ENCODE assay signal across 29 cellular contexts in the genomic region with DNA sequence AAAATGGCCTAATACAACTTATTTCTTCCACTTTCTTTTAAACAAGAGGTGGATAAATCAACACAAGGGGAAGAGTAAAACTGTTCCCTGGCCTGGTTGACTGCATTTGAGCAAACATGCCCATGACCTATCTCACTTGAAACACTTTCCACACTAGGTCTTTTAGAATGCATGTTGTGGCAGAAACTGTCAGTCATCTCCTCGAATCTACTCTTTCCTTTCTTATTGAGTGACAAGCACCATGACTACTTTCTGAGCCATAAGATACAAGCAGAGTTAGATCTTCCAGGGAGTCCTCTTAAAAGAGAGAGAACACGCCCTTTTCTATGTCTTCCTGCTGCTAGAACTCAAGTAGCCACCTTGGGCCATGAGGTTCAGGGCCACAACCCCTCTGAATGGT.
"Had no signal": no experiment of that assay in that cellular context is flagged by ENCODE, and none has a peak within 500 bp of the region (broad histone marks: within the 10 kb centered on the region; RNA-seq: fewer than 3 reads in every experiment).

No MANE protein-coding gene starts in this region.

- FAIRE-seq: urothelium cell line had no signal

- H3K9me3 Mint-ChIP-seq: stimulated activated effector memory CD8-positive, alpha-beta T cell treated with anti-CD3 and anti-CD28 coated beads, Interleukin-12 subunit alpha, Interleukin-12 subunit beta, amount 100 ng/mL, for 72 hours; stimulated activated naive B cell treated with anti-CD40 and anti-IgM and Interleukin-4, amounts not matched to agents 10 μg/mL and 1 μg/mL and 100 μg/mL, for 72 hours; stimulated activated naive CD8-positive, alpha-beta T cell treated with anti-CD3 and anti-CD28 coated beads, Interleukin-15, amount 100 ng/mL, for 72 hours; stimulated activated naive CD8-positive, alpha-beta T cell treated with anti-CD3 and anti-CD28 coated beads, Interleukin-15, Interleukin-2, amounts not matched to agents 100 ng/mL and 50 ng/mL, for 24 hours; type B pancreatic cell had no signal

- H3K4me1 Mint-ChIP-seq: stimulated activated effector memory CD8-positive, alpha-beta T cell treated with anti-CD3 and anti-CD28 coated beads, Interleukin-12 subunit alpha, Interleukin-12 subunit beta, amount 100 ng/mL, for 72 hours; stimulated activated memory B cell treated with anti-CD40 and anti-IgM and Interleukin-4, amounts not matched to agents 10 μg/mL and 1 μg/mL and 100 μg/mL, for 72 hours; stimulated activated naive B cell treated with anti-CD40 and anti-IgM and Interleukin-4, amounts not matched to agents 10 μg/mL and 1 μg/mL and 100 μg/mL, for 72 hours; stimulated activated naive CD8-positive, alpha-beta T cell treated with anti-CD3 and anti-CD28 coated beads, Interleukin-15, amount 100 ng/mL, for 72 hours had no signal

- H3K4me1 ChIP-seq: stomach, suprapubic skin, testis, thyroid gland, tibial artery, tibial nerve, transverse colon, upper lobe of left lung, upper lobe of right lung, uterus, vagina had no signal

- H3K4me3 ChIP-seq: stomach, suprapubic skin, testis, thoracic aorta, thyroid gland, tibial artery, tibial nerve, transverse colon, upper lobe of left lung, upper lobe of right lung, uterus, vagina had no signal

- H3K4me3 Mint-ChIP-seq: stimulated activated effector memory CD8-positive, alpha-beta T cell treated with anti-CD3 and anti-CD28 coated beads, Interleukin-12 subunit alpha, Interleukin-12 subunit beta, amount 100 ng/mL, for 72 hours; stimulated activated memory B cell treated with anti-CD40 and anti-IgM and Interleukin-4, amounts not matched to agents 10 μg/mL and 1 μg/mL and 100 μg/mL, for 72 hours; stimulated activated naive B cell treated with anti-CD40 and anti-IgM and Interleukin-4, amounts not matched to agents 10 μg/mL and 1 μg/mL and 100 μg/mL, for 72 hours; stimulated activated naive CD8-positive, alpha-beta T cell treated with anti-CD3 and anti-CD28 coated beads, Interleukin-15, amount 100 ng/mL, for 72 hours; stimulated activated naive CD8-positive, alpha-beta T cell treated with anti-CD3 and anti-CD28 coated beads, Interleukin-15, Interleukin-2, amounts not matched to agents 100 ng/mL and 50 ng/mL, for 24 hours; type B pancreatic cell had no signal

- H3K27ac ChIP-seq: stomach, suprapubic skin, testis, thoracic aorta, thyroid gland, tibial artery, tibial nerve, transverse colon, upper lobe of left lung, upper lobe of right lung, uterus, vagina had no signal

- H3K27ac Mint-ChIP-seq: stimulated activated effector memory CD8-positive, alpha-beta T cell treated with anti-CD3 and anti-CD28 coated beads, Interleukin-12 subunit alpha, Interleukin-12 subunit beta, amount 100 ng/mL, for 72 hours; stimulated activated memory B cell treated with anti-CD40 and anti-IgM and Interleukin-4, amounts not matched to agents 10 μg/mL and 1 μg/mL and 100 μg/mL, for 72 hours; stimulated activated naive B cell treated with anti-CD40 and anti-IgM and Interleukin-4, amounts not matched to agents 10 μg/mL and 1 μg/mL and 100 μg/mL, for 72 hours; stimulated activated naive CD8-positive, alpha-beta T cell treated with anti-CD3 and anti-CD28 coated beads, Interleukin-15, amount 100 ng/mL, for 72 hours; stimulated activated naive CD8-positive, alpha-beta T cell treated with anti-CD3 and anti-CD28 coated beads, Interleukin-15, Interleukin-2, amounts not matched to agents 100 ng/mL and 50 ng/mL, for 24 hours; type B pancreatic cell had no signal

- H3K27me3 ChIP-seq: stomach, suprapubic skin, testis, thyroid gland, tibial artery, tibial nerve, transverse colon, upper lobe of left lung, uterus, vagina had no signal

- DNase-seq: stimulated activated CD4-positive, alpha-beta T cell treated with anti-CD3 and anti-CD28 coated beads, Interleukin-2, amount 100 ng/mL, for 48 hours; stimulated activated CD4-positive, alpha-beta T cell treated with anti-CD3 and anti-CD28 coated beads, Interleukin-4, amount 100 ng/mL, for 1 hour; stimulated activated CD4-positive, alpha-beta T cell treated with anti-CD3 and anti-CD28 coated beads, Interleukin-4, amount 100 ng/mL, for 24 hours; stimulated activated CD4-positive, alpha-beta T cell treated with anti-CD3 and anti-CD28 coated beads, Interleukin-4, amount 100 ng/mL, for 4 hours; stimulated activated CD8-positive, alpha-beta memory T cell treated with anti-CD3 and anti-CD28 coated beads, Interleukin-4, amount 100 ng/mL, for 48 hours; stimulated activated naive B cell treated with anti-CD40 and anti-IgM and Interleukin-4, amounts not matched to agents 10 μg/mL and 1 μg/mL and 100 μg/mL, for 72 hours; stimulated activated naive CD4-positive, alpha-beta T cell; stimulated activated naive CD4-positive, alpha-beta T cell treated with Interleukin-2 at 50 U/mL for 16 hours; stimulated activated naive CD8-positive, alpha-beta T cell treated with anti-CD3 and anti-CD28 coated beads, Interleukin-15, amount 100 ng/mL, for 72 hours; stimulated activated naive CD8-positive, alpha-beta T cell treated with anti-CD3 and anti-CD28 coated beads, Interleukin-15, Interleukin-2, amounts not matched to agents 100 U/mL and 50 U/mL, for 24 hours; stomach; substantia nigra; testis; thyroid gland; tibial artery; transverse colon; trophoblast cell; upper lobe of left lung; upper lobe of right lung; uterus had no signal

- H3K36me3 ChIP-seq: stomach, suprapubic skin, thoracic aorta, thyroid gland, tibial artery, tibial nerve, transverse colon, upper lobe of left lung, upper lobe of right lung, uterus, vagina had no signal

- ATAC-seq: stimulated activated effector memory CD8-positive, alpha-beta T cell treated with anti-CD3 and anti-CD28 coated beads, Interleukin-12 subunit alpha, Interleukin-12 subunit beta, amount 100 ng/mL, for 72 hours; stimulated activated memory B cell treated with anti-CD40 and anti-IgM and Interleukin-4, amounts not matched to agents 10 μg/mL and 1 μg/mL and 100 μg/mL, for 72 hours; stimulated activated naive B cell treated with anti-CD40 and anti-IgM and Interleukin-4, amounts not matched to agents 10 μg/mL and 1 μg/mL and 100 μg/mL, for 72 hours; stimulated activated naive CD8-positive, alpha-beta T cell treated with anti-CD3 and anti-CD28 coated beads, Interleukin-15, amount 100 ng/mL, for 72 hours; stimulated activated naive CD8-positive, alpha-beta T cell treated with anti-CD3 and anti-CD28 coated beads, Interleukin-15, Interleukin-2, amounts not matched to agents 100 U/mL and 50 U/mL, for 24 hours; upper lobe of right lung had no signal

- H3K9me3 ChIP-seq: stomach, suprapubic skin, testis, thoracic aorta, thyroid gland, tibial artery, tibial nerve, transverse colon, upper lobe of left lung, upper lobe of right lung, uterus, vagina had no signal

- H3K36me3 Mint-ChIP-seq: stimulated activated effector memory CD8-positive, alpha-beta T cell treated with anti-CD3 and anti-CD28 coated beads, Interleukin-12 subunit alpha, Interleukin-12 subunit beta, amount 100 ng/mL, for 72 hours; stimulated activated memory B cell treated with anti-CD40 and anti-IgM and Interleukin-4, amounts not matched to agents 10 μg/mL and 1 μg/mL and 100 μg/mL, for 72 hours; stimulated activated naive B cell treated with anti-CD40 and anti-IgM and Interleukin-4, amounts not matched to agents 10 μg/mL and 1 μg/mL and 100 μg/mL, for 72 hours; type B pancreatic cell had no signal

- H3K27me3 Mint-ChIP-seq: stimulated activated memory B cell treated with anti-CD40 and anti-IgM and Interleukin-4, amounts not matched to agents 10 μg/mL and 1 μg/mL and 100 μg/mL, for 72 hours; stimulated activated naive CD8-positive, alpha-beta T cell treated with anti-CD3 and anti-CD28 coated beads, Interleukin-15, amount 100 ng/mL, for 72 hours; stimulated activated naive CD8-positive, alpha-beta T cell treated with anti-CD3 and anti-CD28 coated beads, Interleukin-15, Interleukin-2, amounts not matched to agents 100 ng/mL and 50 ng/mL, for 24 hours; type B pancreatic cell had no signal
